Comparison of ENCODE assay signal across 8 cellular contexts in the genomic region with DNA sequence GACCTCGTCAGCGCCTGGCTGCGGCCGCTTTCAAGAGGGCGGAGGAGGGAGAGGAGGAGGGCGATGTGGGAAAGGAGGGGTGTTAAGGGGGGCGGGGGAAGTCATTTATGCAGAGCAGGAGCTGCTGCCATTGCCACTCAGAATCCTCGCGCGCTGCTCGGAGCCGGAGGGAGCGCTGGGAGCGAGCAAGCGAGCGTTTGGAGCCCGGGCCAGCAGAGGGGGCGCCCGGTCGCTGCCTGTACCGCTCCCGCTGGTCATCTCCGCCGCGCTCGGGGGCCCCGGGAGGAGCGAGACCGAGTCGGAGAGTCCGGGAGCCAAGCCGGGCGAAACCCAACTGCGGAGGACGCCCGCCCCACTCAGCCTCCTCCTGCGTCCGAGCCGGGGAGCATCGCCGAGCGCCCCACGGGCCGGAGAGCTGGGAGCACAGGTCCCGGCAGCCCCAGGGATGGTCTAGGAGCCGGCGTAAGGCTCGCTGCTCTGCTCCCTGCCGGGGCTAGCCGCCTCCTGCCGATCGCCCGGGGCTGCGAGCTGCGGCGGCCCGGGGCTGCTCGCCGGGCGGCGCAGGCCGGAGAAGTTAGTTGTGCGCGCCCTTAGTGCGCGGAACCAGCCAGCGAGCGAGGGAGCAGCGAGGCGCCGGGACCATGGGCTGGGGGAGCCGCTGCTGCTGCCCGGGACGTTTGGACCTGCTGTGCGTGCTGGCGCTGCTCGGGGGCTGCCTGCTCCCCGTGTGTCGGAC.
DNase-seq lines count a peak whose midpoint lies in the region; ATAC-seq lines count a peak whose summit lies in the region.

A gene (plus strand): TSS at position 133 of the 736 bp plus-strand sequence. CDS start 509 bp downstream, at position 642.

- ATAC-seq in GM18498 (IDR thresholded peaks at IDR 0.05; ENCODE audit: unreplicated experiment): peak; percentile 89
- peak; percentile 86 for ATAC-seq in HG03039 (IDR thresholded peaks at IDR 0.05; ENCODE audit: unreplicated experiment)
- ATAC-seq in GM19324 (IDR thresholded peaks at IDR 0.05; ENCODE audit: low FRiP score, unreplicated experiment): no peak

- DNase-seq in NCI-H2196 treated with DMSO at 0.1 percent for 48 hours (lab: John Stamatoyannopoulos, UW; ENCODE audit: unreplicated experiment) (peak; percentile 58), kidney tubule cell (ENCODE audit: low spot score) (peak; percentile 97)
- DNase-seq in activated CD4-positive, alpha-beta T cell treated with anti-CD3 and anti-CD28 coated beads for 48 hours: peak; percentile 89
- peak; percentile 64 to 65 for DNase-seq in stimulated activated CD4-positive, alpha-beta T cell treated with anti-CD3 and anti-CD28 coated beads, Interleukin-15, amount 100 ng/mL, for 1 hour (ENCODE audit: low read depth in 1 of 2, low spot score in 1 of 2)

- H3K27ac ChIP-seq in cingulate gyrus (ENCODE audit: low read depth, low read length): peak within 1 kb of the TSS; percentile 81
